ENCODE assay signal across 9 cellular contexts in the genomic region with DNA sequence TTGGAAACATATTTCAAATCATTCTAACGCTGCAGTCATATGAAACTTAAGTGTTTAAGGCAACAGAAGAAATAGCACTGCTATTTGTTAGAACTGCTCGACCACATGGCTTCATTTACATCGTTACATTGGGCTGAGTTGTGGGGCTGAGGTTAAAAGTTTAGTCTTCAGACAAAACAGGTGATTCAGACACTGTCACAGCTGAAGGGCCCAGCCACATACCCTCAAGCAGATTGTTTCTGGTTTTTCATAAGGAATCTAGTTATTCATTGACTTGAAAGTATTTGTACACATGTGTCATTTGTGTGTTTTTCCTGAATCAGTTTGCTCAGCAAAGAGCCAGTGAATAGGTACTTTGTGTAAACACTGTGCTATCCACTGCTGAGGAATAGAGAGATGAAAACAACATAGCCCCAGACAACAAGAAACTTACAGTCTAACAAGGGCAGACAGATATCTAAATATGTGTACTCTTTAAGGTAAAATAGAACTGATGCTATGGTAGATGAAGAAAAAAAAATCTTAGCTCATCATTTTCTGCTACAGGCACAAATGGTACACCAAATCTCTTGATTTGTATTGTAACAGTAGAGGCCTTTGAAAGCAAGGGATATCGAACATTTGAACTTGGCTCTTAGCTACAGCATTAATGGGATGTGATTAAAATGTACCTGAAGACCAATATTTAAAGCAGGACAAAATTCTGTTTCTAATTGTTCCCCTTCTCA.
A peak's percentile ranks its signal among the peaks of the same experiment; 100 is the strongest.
DNase-seq lines count a peak whose midpoint lies in the region; ATAC-seq and TF ChIP-seq lines count a peak whose summit lies in the region.
"Had no signal": no experiment of that assay in that cellular context is flagged by ENCODE, and none has a peak within 500 bp of the region (broad histone marks: within the 10 kb centered on the region; RNA-seq: fewer than 3 reads in every experiment).

No MANE protein-coding gene starts in this region.

- H3K27me3 ChIP-seq in SJCRH30, result no peaks in the 10 kb centered on the region
- no peaks in the 10 kb centered on the region for H3K27me3 ChIP-seq in left lung
- no peaks in the 10 kb centered on the region for H3K27me3 ChIP-seq in MM.1S (replicated peaks; ENCODE audit: insufficient read depth, low read length)
- H3K27me3 ChIP-seq: SJSA1 had no signal

- no peak overlapping the region for H3K9ac ChIP-seq in MM.1S (ENCODE audit: low read length)

- no peaks in the 10 kb centered on the region for H4K20me1 ChIP-seq in MM.1S (ENCODE audit: insufficient read depth, low read length)

- no peaks in the 10 kb centered on the region for H3K36me3 ChIP-seq in SJCRH30
- no peaks in the 10 kb centered on the region for H3K36me3 ChIP-seq in left lung
- H3K36me3 ChIP-seq in MM.1S (replicated peaks; ENCODE audit: insufficient read depth, low read length), result no peaks in the 10 kb centered on the region
- H3K36me3 ChIP-seq: SJSA1 had no signal

- H3K9me2 ChIP-seq in MM.1S (replicated peaks; ENCODE audit: insufficient read depth, low read length), result no peaks in the 10 kb centered on the region

- H3K4me3 ChIP-seq in SJCRH30 (no peak overlapping the region), left lung (no peak overlapping the region), MM.1S (ENCODE audit: low read length) (no peak overlapping the region)
- H3K4me3 ChIP-seq: SJSA1 had no signal

- ATAC-seq in HG02623 (IDR thresholded peaks at IDR 0.05; ENCODE audit: unreplicated experiment), result peak; percentile 68
- ATAC-seq in left lung, result peak; percentile 89
- no peak for ATAC-seq in HG02884 (IDR thresholded peaks at IDR 0.05; ENCODE audit: unreplicated experiment)
- ATAC-seq in HG03280 (IDR thresholded peaks at IDR 0.05; ENCODE audit: unreplicated experiment), result no peak

- no peak overlapping the region for H2AFZ ChIP-seq in MM.1S (ENCODE audit: low read length)

- peaks cover 19% of the 10 kb centered on the region for H3F3A ChIP-seq in MM.1S (ENCODE audit: insufficient read depth, low read length)

- H3K4me1 ChIP-seq in SJCRH30, result no peaks in the 10 kb centered on the region
- no peaks in the 10 kb centered on the region for H3K4me1 ChIP-seq in left lung
- H3K4me1 ChIP-seq in MM.1S (ENCODE audit: low read length), result peaks cover 20% of the 10 kb centered on the region

- H3K9me3 ChIP-seq in SJCRH30 (replicated peaks), result no peaks in the 10 kb centered on the region; the same call in 1 of the 2 replicates
- H3K9me3 ChIP-seq in left lung, result no peaks in the 10 kb centered on the region
- H3K9me3 ChIP-seq in MM.1S (replicated peaks; ENCODE audit: insufficient read depth, low read length), result no peaks in the 10 kb centered on the region
- H3K9me3 ChIP-seq: SJSA1 had no signal

- H3K4me2 ChIP-seq in MM.1S (ENCODE audit: low read depth, low read length), result no peak overlapping the region

- no peaks in the 10 kb centered on the region for H3K79me2 ChIP-seq in MM.1S (ENCODE audit: low read length)

- DNase-seq in DMS53 treated with DMSO at 0.1 percent for 48 hours (lab: John Stamatoyannopoulos, UW; ENCODE audit: unreplicated experiment) (peak; percentile 98), SJCRH30 (peak; percentile 6 to 30), left lung (no peak), GM19238 (ENCODE audit: insufficient read length, low spot score) (no peak), MM.1S (no peak)

- H3K27ac ChIP-seq in SJCRH30, result no peak overlapping the region
- no peak overlapping the region for H3K27ac ChIP-seq in left lung
- no peak overlapping the region for H3K27ac ChIP-seq in MM.1S (ENCODE audit: low read length)
- H3K27ac ChIP-seq: SJSA1 had no signal

- no peak for TF ChIP-seq CTCF in left lung (IDR thresholded peaks at IDR 0.05)
- TF ChIP-seq CTCF in MM.1S (IDR thresholded peaks at IDR 0.05; ENCODE audit: low read length), result no peak

- intact Hi-C loops in left lung (cut with DNase I), result no loop called here

Comparison
In these comparisons a context has a peak if more than half of its experiments do, and no peak if none do; other contexts are left out.
1. DNase-seq: peak in DMS53 treated with DMSO at 0.1 percent for 48 hours (single experiment) and SJCRH30 (2 of 2); none in left lung (0 of 2), GM19238 (single experiment) and MM.1S (single experiment).
2. ATAC-seq: peak in HG02623 (single experiment) and left lung (single experiment); none in HG02884 (single experiment) and HG03280 (single experiment).